ENCODE assay signal across 9 cellular contexts in genomic region chr1:109151146-109151545, GRCh38. TPM values are rescaled to one million over a fixed set of nuclear protein-coding genes. Genes with fewer than 3 reads are reported as not detected.
A peak's percentile ranks its signal among the peaks of the same experiment; 100 is the strongest.
DNase-seq lines count a peak whose midpoint lies in the region; ATAC-seq and TF ChIP-seq lines count a peak whose summit lies in the region.
"Had no signal": no experiment of that assay in that cellular context is flagged by ENCODE, and none has a peak within 500 bp of the region (broad histone marks: within the 10 kb centered on the region; RNA-seq: fewer than 3 reads in every experiment).

No MANE protein-coding gene starts in this region.

- no peaks in the 10 kb centered on the region for H3K9me3 ChIP-seq in upper lobe of left lung
- no peaks in the 10 kb centered on the region for H3K9me3 ChIP-seq in naive thymus-derived CD4-positive, alpha-beta T cell (ENCODE audit: control insufficient read depth in 2 of 3, low read length in 3 of 3)

- H3K4me1 Mint-ChIP-seq in naive thymus-derived CD4-positive, alpha-beta T cell = no peaks in the 10 kb centered on the region

- CTCF ChIA-PET in naive thymus-derived CD4-positive, alpha-beta T cell (lab: Charles Lee) = interaction anchor here (0.6 kb wide), 1 partner anchor 38 kb away, joined by 3 read pairs; no protein-coding TSS in a partner anchor

- no peak overlapping the region for H3K4me3 Mint-ChIP-seq in naive thymus-derived CD4-positive, alpha-beta T cell

- POLR2A ChIA-PET in naive thymus-derived CD4-positive, alpha-beta T cell (lab: Charles Lee) = no interaction called here

- H3K27me3 Mint-ChIP-seq in naive thymus-derived CD4-positive, alpha-beta T cell = no peaks in the 10 kb centered on the region

- no peaks in the 10 kb centered on the region for H3K36me3 ChIP-seq in upper lobe of left lung
- no peaks in the 10 kb centered on the region for H3K36me3 ChIP-seq in naive thymus-derived CD4-positive, alpha-beta T cell (ENCODE audit: control insufficient read depth in 2 of 3, insufficient read depth in 3 of 3, low read length in 3 of 3)

- no peak for TF ChIP-seq POLR2A in upper lobe of left lung (IDR thresholded peaks at IDR 0.05)

- peak overlapping the region; percentile 71 for H3K27ac ChIP-seq in caudate nucleus (ENCODE audit: low read depth, low read length)
- no peak overlapping the region for H3K27ac ChIP-seq in upper lobe of left lung
- H3K27ac ChIP-seq in naive thymus-derived CD4-positive, alpha-beta T cell (ENCODE audit: low read depth, low read length) = no peak overlapping the region

- H3K9me3 Mint-ChIP-seq in naive thymus-derived CD4-positive, alpha-beta T cell = no peaks in the 10 kb centered on the region

- TF ChIP-seq CTCF in upper lobe of left lung (IDR thresholded peaks at IDR 0.05) = no peak

- TF ChIP-seq EP300 in upper lobe of left lung (IDR thresholded peaks at IDR 0.05) = no peak

- H3K27me3 ChIP-seq in upper lobe of left lung = no peaks in the 10 kb centered on the region
- H3K27me3 ChIP-seq in naive thymus-derived CD4-positive, alpha-beta T cell (ENCODE audit: control insufficient read depth in 2 of 2, insufficient read depth in 2 of 2, low read length in 2 of 2) = no peaks in the 10 kb centered on the region

- ATAC-seq in upper lobe of left lung (ENCODE audit: low FRiP score in 2 of 2) (peak; percentile 65 to 87), GM21529 (IDR thresholded peaks at IDR 0.05; ENCODE audit: unreplicated experiment) (no peak)
- ATAC-seq in naive thymus-derived CD4-positive, alpha-beta T cell = no peak

- intact Hi-C loops in naive thymus-derived CD4-positive, alpha-beta T cell (cut with micrococcal nuclease) = no loop called here

- no peak overlapping the region for H3K27ac Mint-ChIP-seq in naive thymus-derived CD4-positive, alpha-beta T cell

- WGBS in upper lobe of left lung, 2 donors = 57 to 58% methylated on average over 3 of the region's 3 CpGs

- H3K36me3 Mint-ChIP-seq in naive thymus-derived CD4-positive, alpha-beta T cell = no peaks in the 10 kb centered on the region

- H3K4me3 ChIP-seq in upper lobe of left lung = no peak overlapping the region
- H3K4me3 ChIP-seq in naive thymus-derived CD4-positive, alpha-beta T cell (ENCODE audit: low read length) = no peak overlapping the region

- peak; percentile 32 for DNase-seq in NCI-H2196 (lab: John Stamatoyannopoulos, UW; ENCODE audit: unreplicated experiment)
- no peak for DNase-seq in NCI-H2196 treated with DMSO at 0.1 percent for 48 hours (lab: John Stamatoyannopoulos, UW; ENCODE audit: unreplicated experiment)
- DNase-seq in caudate nucleus (lab: John Stamatoyannopoulos, UW) = peak in 55 of 61 donors; percentile 2 to 86 (median 53)
- peak; percentile 65 for DNase-seq in left kidney (ENCODE audit: low read depth, low spot score)
- peak in 1 of 2 donors; percentile 32 for DNase-seq in upper lobe of left lung
- no peak for DNase-seq in naive thymus-derived CD4-positive, alpha-beta T cell
- DNase-seq in activated effector memory CD4-positive, alpha-beta T cell treated with anti-CD3 and anti-CD28 coated beads, Interleukin-2, amount 50 U/mL, for 16 hours = no peak

- H3K4me1 ChIP-seq in upper lobe of left lung = peaks cover 0 to 11% (median 5%) of the 10 kb centered on the region in 4 donors
- H3K4me1 ChIP-seq in naive thymus-derived CD4-positive, alpha-beta T cell (ENCODE audit: control insufficient read depth in 2 of 2, insufficient read depth in 2 of 2, low read length in 2 of 2) = no peaks in the 10 kb centered on the region

RNA-seq across cellular contexts. Expression of gene ELAPOR1, which starts 37.2 kb away (rescaled TPM):
- total RNA-seq in upper lobe of left lung = 10 to 100 TPM; 14.7 to 49.3 (median 24.4) TPM
- total RNA-seq in naive thymus-derived CD4-positive, alpha-beta T cell = 10 to 100 TPM in 2 of 5 experiments, 1 to 10 TPM in 3; 4.4 to 12.3 (median 6.7) TPM
- 10 to 100 TPM in 1 of 2 donors, 1 to 10 TPM in 1; 7.1 to 10.3 TPM for polyA plus RNA-seq in naive thymus-derived CD4-positive, alpha-beta T cell
- total RNA-seq: epithelial cell of proximal tubule had no signal

Comparison
In these comparisons a context has a peak if more than half of its experiments do, and no peak if none do; other contexts are left out.
1. DNase-seq: peak in NCI-H2196 (single experiment), caudate nucleus (55 of 61) and left kidney (single experiment); none in NCI-H2196 treated with DMSO at 0.1 percent for 48 hours (single experiment), naive thymus-derived CD4-positive, alpha-beta T cell (0 of 9) and activated effector memory CD4-positive, alpha-beta T cell treated with anti-CD3 and anti-CD28 coated beads, Interleukin-2, amount 50 U/mL, for 16 hours (single experiment).
2. ATAC-seq: peak in upper lobe of left lung (2 of 2); none in GM21529 (single experiment) and naive thymus-derived CD4-positive, alpha-beta T cell (single experiment).